ENCODE assay signal across 8 cellular contexts in the genomic region with DNA sequence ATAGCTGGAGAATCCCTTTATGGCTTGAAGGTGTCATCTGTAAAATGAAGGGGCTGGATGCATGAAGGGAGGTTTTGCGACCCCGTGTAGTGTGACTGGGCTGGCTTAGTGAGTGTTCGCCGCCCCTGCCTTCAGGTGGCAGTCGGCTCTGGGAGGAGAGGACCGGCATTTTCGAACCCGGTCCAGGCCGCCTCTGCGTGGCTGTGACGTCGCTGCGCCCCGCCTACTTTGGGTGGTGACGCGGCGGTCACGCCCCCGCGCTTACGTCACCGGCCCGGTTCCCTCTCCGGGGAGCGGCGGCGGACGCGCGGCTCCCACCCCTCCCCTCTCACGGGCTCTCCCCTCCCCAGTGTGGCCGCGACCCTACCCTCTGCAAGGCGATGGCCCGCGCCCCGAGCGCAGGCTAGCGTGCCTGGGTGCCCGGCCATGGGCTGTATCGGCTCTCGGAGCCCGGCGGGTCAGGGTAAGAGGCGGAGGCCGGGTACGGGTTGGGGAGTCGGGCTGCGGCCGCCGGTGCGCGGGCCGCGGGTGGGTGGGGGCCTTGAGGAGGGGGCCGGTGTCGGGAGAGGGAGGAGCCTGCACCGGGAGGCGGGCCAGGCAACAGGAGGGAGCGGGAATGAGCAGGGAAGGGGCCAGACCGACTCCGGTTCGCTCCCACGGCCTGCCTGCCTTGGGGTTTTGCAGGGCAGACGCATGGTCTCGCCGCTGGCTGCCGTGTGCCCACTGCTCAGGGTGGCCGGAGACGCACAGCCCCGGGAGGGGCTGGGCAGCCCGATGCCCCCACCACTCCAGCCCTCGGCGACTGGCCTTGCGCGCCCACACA. TPM values are rescaled to one million over a fixed set of nuclear protein-coding genes. Genes with fewer than 3 reads are reported as not detected.
A peak's percentile ranks its signal among the peaks of the same experiment; 100 is the strongest.
DNase-seq lines count a peak whose midpoint lies in the region; ATAC-seq and TF ChIP-seq lines count a peak whose summit lies in the region.

No MANE protein-coding gene starts in this region.

- H2AFZ ChIP-seq in neural cell (ENCODE audit: low read depth, low read length), result peak overlapping the region; percentile 60

- H3K4me1 Mint-ChIP-seq in CD8-positive, alpha-beta memory T cell, result peaks cover 30 to 47% (median 31%) of the 10 kb centered on the region in 3 donors
- H3K4me1 Mint-ChIP-seq in IgD-negative memory B cell, result peaks cover 5 to 21% (median 17%) of the 10 kb centered on the region in 3 donors
- peaks cover 75% of the 10 kb centered on the region for H3K4me1 Mint-ChIP-seq in stimulated activated naive CD8-positive, alpha-beta T cell treated with anti-CD3 and anti-CD28 coated beads, Interleukin-15, amount 100 ng/mL, for 72 hours

- H3F3A ChIP-seq in neural cell (ENCODE audit: insufficient read depth, low read length, poor library complexity, severe bottlenecking), result peaks cover 10% of the 10 kb centered on the region

- H3K4me3 ChIP-seq in CD8-positive, alpha-beta memory T cell (ENCODE audit: low read length), result peak overlapping the region; percentile 63
- peak overlapping the region; percentile 75 for H3K4me3 ChIP-seq in fibroblast of villous mesenchyme (ENCODE audit: low read depth, low read length)
- H3K4me3 ChIP-seq in neural cell (ENCODE audit: low read length), result peak overlapping the region; percentile 95

- no peaks in the 10 kb centered on the region for H3K9me2 ChIP-seq in neural cell (ENCODE audit: insufficient read depth, low read length)

- POLR2A ChIA-PET in CD8-positive, alpha-beta memory T cell (lab: Charles Lee), result no interaction called here
- POLR2A ChIA-PET in RWPE1 (lab: Yijun Ruan, JAX; ENCODE audit: low non-redundant PET), result interaction anchor here (0.6 to 0.7 kb wide), 2 partner anchors 20 to 26 kb away, joined by 3 to 5 read pairs; a partner anchor contains a TSS

- CTCF ChIA-PET in CD8-positive, alpha-beta memory T cell (lab: Charles Lee), result interaction anchor here (0.7 to 0.9 kb wide), 2 partner anchors 18 to 26 kb away, joined by 3 read pairs; a partner anchor contains a TSS
- CTCF ChIA-PET in RWPE1 (lab: Yijun Ruan, JAX), result no interaction called here

- H4K20me1 ChIP-seq in neural cell (ENCODE audit: insufficient read depth), result no peaks in the 10 kb centered on the region

- peak; percentile 68 for ATAC-seq in GM21360 (IDR thresholded peaks at IDR 0.05; ENCODE audit: unreplicated experiment)
- ATAC-seq in stimulated activated naive CD8-positive, alpha-beta T cell treated with anti-CD3 and anti-CD28 coated beads, Interleukin-15, amount 100 ng/mL, for 72 hours, result peak; percentile 62

- peaks cover 28% of the 10 kb centered on the region for H3K36me3 ChIP-seq in CD8-positive, alpha-beta memory T cell (ENCODE audit: insufficient read depth, low read length)
- H3K36me3 ChIP-seq in neural cell (ENCODE audit: insufficient read depth, low read length), result no peaks in the 10 kb centered on the region

- H3K4me1 ChIP-seq in CD8-positive, alpha-beta memory T cell (ENCODE audit: insufficient read depth, low read length), result peaks cover 19% of the 10 kb centered on the region

- no peaks in the 10 kb centered on the region for H3K9me3 Mint-ChIP-seq in CD8-positive, alpha-beta memory T cell
- H3K9me3 Mint-ChIP-seq in IgD-negative memory B cell, result no peaks in the 10 kb centered on the region
- no peaks in the 10 kb centered on the region for H3K9me3 Mint-ChIP-seq in stimulated activated naive CD8-positive, alpha-beta T cell treated with anti-CD3 and anti-CD28 coated beads, Interleukin-15, amount 100 ng/mL, for 72 hours

- no peaks in the 10 kb centered on the region for H3K9me3 ChIP-seq in CD8-positive, alpha-beta memory T cell (ENCODE audit: low read length)
- H3K9me3 ChIP-seq in neural cell (ENCODE audit: low read length), result no peaks in the 10 kb centered on the region

- H3K4me3 Mint-ChIP-seq in CD8-positive, alpha-beta memory T cell, result peak overlapping the region; percentile 86 to 89 (median 88)
- H3K4me3 Mint-ChIP-seq in IgD-negative memory B cell, result peak overlapping the region; percentile 83 to 96 (median 90)
- H3K4me3 Mint-ChIP-seq in stimulated activated naive CD8-positive, alpha-beta T cell treated with anti-CD3 and anti-CD28 coated beads, Interleukin-15, amount 100 ng/mL, for 72 hours, result peak overlapping the region; percentile 87 to 90

- peaks cover 0 to 47% (median 15%) of the 10 kb centered on the region in 3 donors for H3K36me3 Mint-ChIP-seq in CD8-positive, alpha-beta memory T cell
- peaks cover 6% of the 10 kb centered on the region for H3K36me3 Mint-ChIP-seq in IgD-negative memory B cell

- DNase-seq in CD8-positive, alpha-beta memory T cell, result peak; percentile 83 to 88 (median 86)
- DNase-seq in RWPE1 (ENCODE audit: low spot score), result peak; percentile 76
- DNase-seq in activated effector memory CD4-positive, alpha-beta T cell treated with anti-CD3 and anti-CD28 coated beads, Interleukin-2, amount 50 U/mL, for 16 hours, result peak; percentile 95
- peak; percentile 82 for DNase-seq in fibroblast of villous mesenchyme (ENCODE audit: low read depth)
- peak; percentile 81 to 86 for DNase-seq in stimulated activated naive CD8-positive, alpha-beta T cell treated with anti-CD3 and anti-CD28 coated beads, Interleukin-15, amount 100 ng/mL, for 72 hours

- peaks cover 31% of the 10 kb centered on the region for H3K79me2 ChIP-seq in neural cell (replicated peaks; ENCODE audit: insufficient read depth, low read length)

- H3K4me2 ChIP-seq in neural cell (ENCODE audit: low read length), result peak overlapping the region; percentile 94

- H3K27me3 Mint-ChIP-seq in CD8-positive, alpha-beta memory T cell, result peaks cover 0 to 5% of the 10 kb centered on the region in 2 donors
- no peaks in the 10 kb centered on the region for H3K27me3 Mint-ChIP-seq in IgD-negative memory B cell
- no peaks in the 10 kb centered on the region for H3K27me3 Mint-ChIP-seq in stimulated activated naive CD8-positive, alpha-beta T cell treated with anti-CD3 and anti-CD28 coated beads, Interleukin-15, amount 100 ng/mL, for 72 hours

- H3K27ac ChIP-seq in CD8-positive, alpha-beta memory T cell (ENCODE audit: low read depth, low read length), result peak overlapping the region; percentile 89
- H3K27ac ChIP-seq in RWPE1 (peak overlapping the region; percentile 94), neural cell (ENCODE audit: low read length) (peak overlapping the region; percentile 99)

- no peaks in the 10 kb centered on the region for H3K27me3 ChIP-seq in CD8-positive, alpha-beta memory T cell (ENCODE audit: insufficient read depth, low read length, poor library complexity, severe bottlenecking)
- no peaks in the 10 kb centered on the region for H3K27me3 ChIP-seq in neural cell (ENCODE audit: insufficient read depth, low read depth, low read length)

- TF ChIP-seq CTCF in RWPE1 (conservative IDR thresholded peaks at IDR 0.05; ENCODE audit: low read depth) (no peak), fibroblast of villous mesenchyme (IDR thresholded peaks at IDR 0.05; ENCODE audit: insufficient read depth, low read depth, low read length) (no peak), neural cell (IDR thresholded peaks at IDR 0.05; ENCODE audit: poor library complexity, severe bottlenecking) (peak; percentile 53)

- H3K27ac Mint-ChIP-seq in CD8-positive, alpha-beta memory T cell, result peak overlapping the region; percentile 68 to 99 (median 98)
- H3K27ac Mint-ChIP-seq in IgD-negative memory B cell, result peak overlapping the region; percentile 94 to 96 (median 95)
- H3K27ac Mint-ChIP-seq in stimulated activated naive CD8-positive, alpha-beta T cell treated with anti-CD3 and anti-CD28 coated beads, Interleukin-15, amount 100 ng/mL, for 72 hours, result peak overlapping the region in 1 of 2 donors; percentile 95

- H3K9ac ChIP-seq in neural cell (ENCODE audit: low read length), result peak overlapping the region; percentile 98

- peak; percentile 50 for TF ChIP-seq EP300 in neural cell (conservative IDR thresholded peaks at IDR 0.05; ENCODE audit: poor library complexity, severe bottlenecking)

- TF ChIP-seq RAD21 in neural cell (conservative IDR thresholded peaks at IDR 0.05), result peak; percentile 34

TF ChIP-seq in neural cell, 6 proteins besides CTCF, POLR2A, EP300 and RAD21 (continues in another document):
- TF ChIP-seq POLR2AphosphoS5 (IDR thresholded peaks at IDR 0.05) (peak; percentile 92), MXI1 (conservative IDR thresholded peaks at IDR 0.05; ENCODE audit: poor library complexity, severe bottlenecking) (peak; percentile 33), EZH2 (IDR thresholded peaks at IDR 0.05; ENCODE audit: borderline replicate concordance, insufficient read depth, low read length, poor library complexity, severe bottlenecking) (no peak)

RNA-seq across cellular contexts. Expression of a gene that starts 1.5 kb away (rescaled TPM):
- 1 to 10 TPM; 2.2 to 2.4 TPM for total RNA-seq in CD8-positive, alpha-beta memory T cell
- polyA plus RNA-seq in CD8-positive, alpha-beta memory T cell, result 2.2 TPM
- 2.6 TPM for polyA plus RNA-seq in IgD-negative memory B cell
- total RNA-seq in fibroblast of villous mesenchyme, result 13.9 and 17.3 TPM in 2 replicates
- polyA plus RNA-seq in neural cell, result 141 and 154 TPM in 2 replicates
- 103 and 117 TPM in 2 replicates for polyA minus RNA-seq in neural cell

RNA-seq across cellular contexts. Expression of a gene that starts 21.5 kb away (rescaled TPM):
- 100 to 1,000 TPM; 693 to 694 TPM for total RNA-seq in CD8-positive, alpha-beta memory T cell
- 46.2 TPM for polyA plus RNA-seq in CD8-positive, alpha-beta memory T cell
- 28.0 TPM for polyA plus RNA-seq in IgD-negative memory B cell
- 252 and 288 TPM in 2 replicates for total RNA-seq in fibroblast of villous mesenchyme
- polyA plus RNA-seq in neural cell, result 66.9 and 80.0 TPM in 2 replicates
- 90.1 and 101 TPM in 2 replicates for polyA minus RNA-seq in neural cell

RNA-seq across cellular contexts. Expression of a gene that starts 25.5 kb away (rescaled TPM):
- 1 to 10 TPM; 6.3 to 7.3 TPM for total RNA-seq in CD8-positive, alpha-beta memory T cell
- 0.54 TPM for polyA plus RNA-seq in CD8-positive, alpha-beta memory T cell
- polyA plus RNA-seq in IgD-negative memory B cell, result 0.53 TPM
- 4.2 and 6.0 TPM in 2 replicates for total RNA-seq in fibroblast of villous mesenchyme
- polyA plus RNA-seq in neural cell, result 13.4 and 14.0 TPM in 2 replicates
- 16.1 and 17.4 TPM in 2 replicates for polyA minus RNA-seq in neural cell

RNA-seq across cellular contexts. Expression of a gene that starts 25.6 kb away (rescaled TPM):
- 100 to 1,000 TPM; 147 TPM for total RNA-seq in CD8-positive, alpha-beta memory T cell
- 52.1 TPM for polyA plus RNA-seq in CD8-positive, alpha-beta memory T cell
- polyA plus RNA-seq in IgD-negative memory B cell, result 40.8 TPM
- total RNA-seq in fibroblast of villous mesenchyme, result 39.6 and 61.3 TPM in 2 replicates
- polyA plus RNA-seq in neural cell, result 155 and 185 TPM in 2 replicates
- polyA minus RNA-seq in neural cell, result 51.9 and 66.4 TPM in 2 replicates

RNA-seq across cellular contexts. Expression of a gene that starts 36.8 kb away (rescaled TPM):
- total RNA-seq in CD8-positive, alpha-beta memory T cell, result 100 to 1,000 TPM; 334 to 342 TPM
- polyA plus RNA-seq in CD8-positive, alpha-beta memory T cell, result 211 TPM
- polyA plus RNA-seq in IgD-negative memory B cell (143 TPM), neural cell (319 and 363 TPM in 2 replicates)
- total RNA-seq in fibroblast of villous mesenchyme, result 364 and 388 TPM in 2 replicates
- 411 and 429 TPM in 2 replicates for polyA minus RNA-seq in neural cell

Comparison
In these comparisons a context has a peak if more than half of its experiments do, and no peak if none do; other contexts are left out.
1. Peak in every context shown above with its lines: DNase-seq, ATAC-seq, H3K4me3 ChIP-seq and H3K27ac ChIP-seq.
2. RNA of a gene that starts 1.5 kb away (polyA plus RNA-seq): 141 to 154 TPM in neural cell; 2.6 TPM in IgD-negative memory B cell (single experiment) and 2.2 TPM in CD8-positive, alpha-beta memory T cell (single experiment); every median in the first group is over 10 times any median in the second.